In the genomic region with DNA sequence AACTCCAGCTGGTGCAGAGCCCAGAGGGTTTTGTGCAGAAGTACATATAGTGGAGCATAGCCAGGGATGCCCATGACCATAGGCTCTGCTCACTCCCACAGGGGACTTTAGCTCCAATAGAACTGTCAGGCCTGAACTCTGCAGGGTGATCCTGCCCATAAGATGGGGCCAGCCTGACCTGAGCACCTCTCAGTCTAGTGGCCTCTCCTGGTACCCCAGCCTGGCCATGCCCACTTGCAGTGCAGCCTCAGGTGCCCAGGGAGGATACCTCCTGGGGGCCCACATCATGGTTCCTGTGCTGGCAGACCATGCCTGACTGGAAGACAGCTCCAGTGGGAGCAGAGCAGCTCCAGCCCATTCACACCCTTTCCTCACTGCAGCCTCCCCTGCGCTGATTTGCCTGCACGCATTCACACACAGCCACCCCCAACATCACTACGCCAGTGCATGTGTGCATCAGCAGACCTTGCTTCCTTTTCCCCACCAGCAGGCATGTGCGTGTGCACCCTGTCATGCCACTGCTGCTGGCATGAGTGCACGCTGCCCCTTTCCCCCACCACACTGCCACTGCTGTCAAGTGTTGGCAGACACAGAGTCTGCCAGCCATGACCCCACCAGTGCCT, we compare ENCODE assay signal across 17 cellular contexts.
"Had no signal": no experiment of that assay in that cellular context is flagged by ENCODE, and none has a peak within 500 bp of the region (broad histone marks: within the 10 kb centered on the region; RNA-seq: fewer than 3 reads in every experiment).

No MANE protein-coding gene starts in this region.

- H3K36me3 ChIP-seq: left ventricle myocardium inferior, thoracic aorta had no signal

- H3K27ac ChIP-seq: left ventricle myocardium inferior, thoracic aorta, VCaP had no signal

- H3K4me3 ChIP-seq: left ventricle myocardium inferior, thoracic aorta had no signal

- ATAC-seq: activated CD4-positive, CD25-positive, alpha-beta regulatory T cell treated with anti-CD3 and anti-CD28 coated beads, Interleukin-2, amount 50 U/mL, for 24 hours; activated CD8-positive, alpha-beta memory T cell treated with anti-CD3 and anti-CD28 coated beads, Interleukin-2, amount 10 ng/mL, durations not matched to agents 7 days and 5 days had no signal

- H3K9me3 ChIP-seq: thoracic aorta had no signal

- H3K4me1 ChIP-seq: left ventricle myocardium inferior had no signal

- DNase-seq: activated CD4-positive, alpha-beta memory T cell treated with anti-CD3 and anti-CD28 coated beads, Interleukin-2, amount 10 ng/mL, durations not matched to agents 7 days and 5 days; activated CD4-positive, alpha-beta T cell treated with anti-CD3 and anti-CD28 coated beads, Interleukin-2, amount 10 ng/mL, durations not matched to agents 24 days and 14 days; activated CD8-positive, alpha-beta memory T cell treated with anti-CD3 and anti-CD28 coated beads, Interleukin-2, amount 10 ng/mL, durations not matched to agents 7 days and 5 days; activated gamma-delta T cell; effector memory CD4-positive, alpha-beta T cell; foreskin melanocyte; kidney glomerular epithelial cell; left ventricle myocardium inferior; mammary epithelial cell; midbrain; natural killer cell; stimulated activated CD4-positive, alpha-beta T cell treated with anti-CD3 and anti-CD28 coated beads, Interleukin-2, amount 100 ng/mL, for 48 hours; stimulated activated CD8-positive, alpha-beta memory T cell treated with anti-CD3 and anti-CD28 coated beads, Interleukin-4, amount 100 ng/mL, for 48 hours; stimulated activated naive CD4-positive, alpha-beta T cell treated with Interleukin-2 at 50 U/mL for 16 hours had no signal
